Comparison of ENCODE assay signal across 8 cellular contexts in the genomic region with DNA sequence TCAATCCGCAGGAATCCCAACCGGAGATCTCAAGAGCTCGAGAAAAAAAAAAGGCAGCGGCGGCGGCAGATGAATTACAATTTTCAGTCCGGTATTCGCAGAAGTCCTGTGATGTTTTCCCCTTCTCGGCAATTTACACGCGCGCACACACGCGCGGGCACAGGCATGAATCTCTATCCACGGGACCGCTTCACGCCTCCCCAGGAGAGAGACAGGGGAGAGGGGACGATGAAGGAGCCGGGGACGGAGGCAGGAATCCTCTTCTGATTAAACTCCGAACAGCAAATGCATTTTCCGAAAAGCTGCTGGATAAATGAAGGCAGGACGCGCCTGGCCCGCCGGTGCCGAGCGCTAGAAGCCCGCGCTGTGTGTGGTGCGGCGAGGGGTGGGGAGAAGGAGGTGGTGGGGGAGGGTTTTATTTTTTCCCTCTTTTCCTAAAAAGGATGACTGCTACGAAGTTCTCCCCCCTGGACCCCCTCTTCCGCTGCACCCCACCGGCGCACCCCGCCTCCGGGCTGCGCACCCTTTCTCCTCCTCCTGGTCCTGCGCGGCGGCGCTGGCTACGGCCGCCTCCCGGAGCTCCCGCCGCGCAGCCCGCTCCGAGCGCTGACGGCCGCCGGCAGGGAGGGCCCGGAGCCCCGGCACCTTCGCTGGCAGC. TPM values are rescaled to one million over a fixed set of nuclear protein-coding genes. Genes with fewer than 3 reads are reported as not detected.
DNase-seq lines count a peak whose midpoint lies in the region; ATAC-seq lines count a peak whose summit lies in the region.

Gene BCL2 (minus strand): TSS at position 387 of the 658 bp plus-strand sequence.

- H3K27ac ChIP-seq in CD4-positive, alpha-beta memory T cell (ENCODE audit: low read depth, low read length), result peak within 1 kb of the TSS; percentile 80
- peak within 1 kb of the TSS; percentile 77 for H3K27ac ChIP-seq in cingulate gyrus (ENCODE audit: low read depth, low read length)

- peak; percentile 1 for ATAC-seq in GM19438 (IDR thresholded peaks at IDR 0.05; ENCODE audit: low read depth, unreplicated experiment)
- peak; percentile 14 for ATAC-seq in left lobe of liver
- ATAC-seq in HG03039 (IDR thresholded peaks at IDR 0.05; ENCODE audit: unreplicated experiment), result no peak

- peaks cover 38% of the 10 kb centered on the region for H3K4me1 ChIP-seq in CD4-positive, alpha-beta memory T cell (ENCODE audit: insufficient read depth, low read length)

- H3K27me3 ChIP-seq in CD4-positive, alpha-beta memory T cell (ENCODE audit: insufficient read depth, low read length), result no peaks in the 10 kb centered on the region

- H3K9me3 Mint-ChIP-seq in CD4-positive, alpha-beta memory T cell, result no peaks in the 10 kb centered on the region

- H3K36me3 Mint-ChIP-seq in CD4-positive, alpha-beta memory T cell, result peaks cover 14 to 26% of the 10 kb centered on the region in 2 donors

- H3K27me3 Mint-ChIP-seq in CD4-positive, alpha-beta memory T cell, result no peaks in the 10 kb centered on the region

- H3K36me3 ChIP-seq in CD4-positive, alpha-beta memory T cell (ENCODE audit: insufficient read depth, low read length), result no peaks in the 10 kb centered on the region

- H3K4me3 Mint-ChIP-seq in CD4-positive, alpha-beta memory T cell, result peak within 1 kb of the TSS; percentile 93 to 100 (median 99)

- POLR2A ChIA-PET in CD4-positive, alpha-beta memory T cell (lab: Charles Lee; ENCODE audit: partially characterized antibody), result interaction anchor here (0.6 to 4.3 kb wide), 25 partner anchors 9 to 1132 kb away, joined by 3 to 195 read pairs (median 14); partner anchors contain the start of genes PIGN, RELCH and VPS4B

- H3K27ac Mint-ChIP-seq in CD4-positive, alpha-beta memory T cell, result peak within 1 kb of the TSS; percentile 94 to 99 (median 96)

- CTCF ChIA-PET in CD4-positive, alpha-beta memory T cell (lab: Charles Lee; ENCODE audit: partially characterized antibody), result interaction anchor here (0.7 to 3.9 kb wide), 30 partner anchors 13 to 303 kb away, joined by 3 to 139 read pairs (median 8); no protein-coding TSS in a partner anchor

- intact Hi-C loops in CD4-positive, alpha-beta memory T cell (cut with micrococcal nuclease), result loop anchor here (1.0 to 5.0 kb wide), 4 partner anchors 103 to 797 kb away; partner anchors contain the start of genes PHLPP1, VPS4B and ZCCHC2

- H3K4me1 Mint-ChIP-seq in CD4-positive, alpha-beta memory T cell, result peaks cover 23 to 71% (median 35%) of the 10 kb centered on the region in 4 donors

- peak in 3 of 5 donors; percentile 22 to 58 (median 35) for DNase-seq in CD4-positive, alpha-beta memory T cell
- DNase-seq in HPDE6-E6E7 (ENCODE audit: extremely low spot score) (peak; percentile 31), SKM-1 (lab: John Stamatoyannopoulos, UW; ENCODE audit: unreplicated experiment) (peak; percentile 31), left lobe of liver (ENCODE audit: low spot score) (no peak)
- DNase-seq in stimulated activated CD8-positive, alpha-beta memory T cell treated with anti-CD3 and anti-CD28 coated beads, Interleukin-4, amount 100 ng/mL, for 24 hours (ENCODE audit: low read depth), result peak; percentile 39

- H3K9me3 ChIP-seq in CD4-positive, alpha-beta memory T cell (ENCODE audit: control insufficient read depth in 1 of 2, low read length in 2 of 2), result no peaks in the 10 kb centered on the region

- H3K4me3 ChIP-seq in CD4-positive, alpha-beta memory T cell (ENCODE audit: low read length in 2 of 2), result peak within 1 kb of the TSS; percentile 87 to 94

RNA-seq across cellular contexts. Expression of gene BCL2, which starts in this region (rescaled TPM):
- total RNA-seq in CD4-positive, alpha-beta memory T cell, result 10 to 100 TPM; 40.8 to 42.7 TPM
- polyA plus RNA-seq in CD4-positive, alpha-beta memory T cell, result 10 to 100 TPM; 28.5 to 50.4 TPM
- 1.0 TPM for total RNA-seq in left lobe of liver

Comparison
In these comparisons a context has a peak if more than half of its experiments do, and no peak if none do; other contexts are left out.
1. RNA of gene BCL2 (total RNA-seq): 40.8 to 42.7 TPM in CD4-positive, alpha-beta memory T cell; 1.0 TPM in left lobe of liver (single experiment); every median in the first group is over 10 times any median in the second.